In genomic region chr10:15813415-15813814, GRCh38 we compare ENCODE assay signal across 17 cellular contexts. TPM values are rescaled to one million over a fixed set of nuclear protein-coding genes. Genes with fewer than 3 reads are reported as not detected.
A peak's percentile ranks its signal among the peaks of the same experiment; 100 is the strongest.
DNase-seq lines count a peak whose midpoint lies in the region; TF ChIP-seq lines count a peak whose summit lies in the region.
"Had no signal": no experiment of that assay in that cellular context is flagged by ENCODE, and none has a peak within 500 bp of the region (broad histone marks: within the 10 kb centered on the region; RNA-seq: fewer than 3 reads in every experiment).

No MANE protein-coding gene starts in this region.

- H3K27me3 ChIP-seq in GM23248 (replicated peaks; ENCODE audit: insufficient read depth) = no peaks in the 10 kb centered on the region

- no peaks in the 10 kb centered on the region for H3K9me3 ChIP-seq in GM23248 (ENCODE audit: low read depth)

- H2AFZ ChIP-seq in GM23248 = no peak overlapping the region

- peaks cover 7% of the 10 kb centered on the region for H3K36me3 ChIP-seq in GM23248 (ENCODE audit: low read depth)

- no peak overlapping the region for H3K9ac ChIP-seq in GM23248

- DNase-seq in GM23248 (peak; percentile 32), LHCN-M2 (ENCODE audit: low read depth) (peak; percentile 5), choroid plexus epithelial cell (ENCODE audit: low read depth) (peak; percentile 70), myocyte (ENCODE audit: low read depth) (peak; percentile 28), NCI-H187 treated with DMSO at 0.1 percent for 48 hours (lab: John Stamatoyannopoulos, UW) (no peak), ecto neural progenitor cell (ENCODE audit: low spot score) (no peak)
- no peak for DNase-seq in activated effector memory CD4-positive, alpha-beta T cell treated with Interleukin-2 at 50 U/mL for 16 hours
- DNase-seq: activated T-cell treated with anti-CD3 and anti-CD28 coated beads for 4 hours; Calu3; central memory CD4-positive, alpha-beta T cell; effector CD8-positive, alpha-beta T cell; left colon; NCI-H2081 treated with DMSO at 0.1 percent for 48 hours; NK-92 treated with Interleukin-12 subunit alpha and Interleukin-12 subunit beta, amount 100 ng/mL, for 24 hours; occipital lobe; stimulated activated CD4-positive, alpha-beta T cell treated with anti-CD3 and anti-CD28 coated beads, Interleukin-2, amount 100 ng/mL, for 48 hours had no signal

- TF ChIP-seq CTCF in choroid plexus epithelial cell (conservative IDR thresholded peaks at IDR 0.05; ENCODE audit: low read depth, low read length) = no peak

- H3K4me2 ChIP-seq in GM23248 (ENCODE audit: unreplicated experiment) = no peak overlapping the region

- H3F3A ChIP-seq in GM23248 (ENCODE audit: insufficient read depth) = no peaks in the 10 kb centered on the region

- no peaks in the 10 kb centered on the region for H3K4me1 ChIP-seq in GM23248 (ENCODE audit: insufficient read depth)

- H3K9me2 ChIP-seq in GM23248 (ENCODE audit: insufficient read depth) = no peaks in the 10 kb centered on the region

- 87 to 88% methylated on average over 3 of the region's 3 CpGs for WGBS in GM23248 (ENCODE audit: low coverage in 1 of 2, low lambda C conversion rate in 2 of 2, missing lambda C conversion rate in 2 of 2), 2 experiments

- H3K4me3 ChIP-seq in GM23248 = no peak overlapping the region
- H3K4me3 ChIP-seq in choroid plexus epithelial cell (ENCODE audit: low read depth, low read length) = no peak overlapping the region

- in situ Hi-C loops in GM23248 (cut with MboI) = no loop called here

- H3K79me2 ChIP-seq in GM23248 (ENCODE audit: insufficient read depth) = no peaks in the 10 kb centered on the region

- H3K27ac ChIP-seq in GM23248 = no peak overlapping the region
- H3K27ac ChIP-seq: RWPE1 had no signal

- no peaks in the 10 kb centered on the region for H4K20me1 ChIP-seq in GM23248 (ENCODE audit: insufficient read depth)

RNA-seq across cellular contexts. Expression of gene MINDY3, which starts 46.9 kb away (rescaled TPM):
- 38.2 and 43.1 TPM in 2 replicates for total RNA-seq in GM23248 (2014; rRNA removed; shearing (Covaris generic))
- 35.7 and 37.2 TPM in 2 replicates for polyA plus RNA-seq in GM23248 (2016; fragmentation: Nextera tagmentation; extraction: Ambion mirVana)
- total RNA-seq in LHCN-M2 (2014; rRNA removed) (21.8 and 23.1 TPM in 2 replicates), myocyte (20.0 and 20.8 TPM in 2 replicates)
- 11.5 TPM for polyA plus RNA-seq in LHCN-M2 (2012)
- polyA plus RNA-seq in myocyte (2012) = 13.8 TPM

Comparison
In these comparisons a context has a peak if more than half of its experiments do, and no peak if none do; other contexts are left out.
1. DNase-seq: peak in GM23248 (single experiment), LHCN-M2 (single experiment), choroid plexus epithelial cell (single experiment) and myocyte (single experiment); none in NCI-H187 treated with DMSO at 0.1 percent for 48 hours (single experiment), ecto neural progenitor cell (single experiment) and activated effector memory CD4-positive, alpha-beta T cell treated with Interleukin-2 at 50 U/mL for 16 hours (single experiment).